In the genomic region with DNA sequence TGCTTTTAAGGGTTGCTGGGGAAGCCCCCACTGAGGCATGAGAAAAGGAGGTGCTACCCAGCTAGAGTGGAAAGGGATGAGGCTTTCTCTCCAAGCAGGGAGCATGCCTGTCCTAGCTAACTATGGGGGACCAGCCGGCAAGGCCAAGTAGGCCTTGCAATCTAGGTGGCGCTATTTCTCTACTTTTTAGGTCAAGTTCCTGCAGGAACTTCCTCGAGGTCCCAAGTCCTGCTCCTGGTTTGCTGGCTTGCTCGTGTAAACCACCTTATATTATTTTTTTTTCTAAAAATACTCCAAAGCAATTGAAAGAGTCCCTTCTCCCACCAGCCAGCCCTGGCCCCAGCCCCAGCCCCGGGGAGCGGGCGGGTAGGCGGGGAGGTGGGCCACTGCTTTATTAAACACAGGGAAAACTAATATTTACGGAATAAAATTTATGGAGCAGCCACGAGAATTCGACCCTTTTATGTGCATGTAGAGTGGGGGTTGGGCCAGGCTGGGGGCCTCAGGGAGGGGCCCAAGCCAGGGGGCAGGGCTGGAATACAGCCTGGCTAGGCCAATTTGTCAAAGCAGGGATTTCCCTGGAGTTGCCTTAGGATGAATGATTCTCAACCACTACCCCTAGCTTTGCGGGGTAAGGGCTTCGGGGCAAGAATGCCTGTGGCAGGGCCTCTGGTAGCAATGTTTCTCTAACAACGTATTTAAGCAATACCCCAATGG, we compare ENCODE assay signal across 8 cellular contexts. TPM values are rescaled to one million over a fixed set of nuclear protein-coding genes. Genes with fewer than 3 reads are reported as not detected.
DNase-seq lines count a peak whose midpoint lies in the region; ATAC-seq and TF ChIP-seq lines count a peak whose summit lies in the region.

No MANE protein-coding gene starts in this region.

- CTCF ChIA-PET in mammary epithelial cell (lab: Charles Lee; ENCODE audit: low non-redundant PET) = interaction anchor here (0.6 to 0.7 kb wide), 5 partner anchors 26 to 48 kb away, joined by 3 to 8 read pairs (median 6); no protein-coding TSS in a partner anchor

- BruUV-seq in mammary epithelial cell (replicated peaks; lab: Mats Ljungman, UMichigan) = no TSS peak

- in situ Hi-C loops in Caki2 (cut with HindIII; ENCODE audit: low pct_unique_long_range_greater_than_20kb, low sequenced_read_pairs) = no loop called here
- in situ Hi-C loops in mammary epithelial cell (cut with MboI; ENCODE audit: low sequenced_read_pairs in 2 of 2) = no loop called here

- WGBS in mammary epithelial cell (ENCODE audit: low coverage, missing lambda C conversion rate) = 63% methylated on average over 14 of the region's 14 CpGs

- H3K4me3 ChIP-seq in mammary epithelial cell (replicated peaks in 1 of 3; ENCODE audit: insufficient read depth in 1 of 3, low read depth in 2 of 3, low read length in 3 of 3) (no peak overlapping the region), lower lobe of right lung (no peak overlapping the region)

- ATAC-seq in lower lobe of right lung (peak; percentile 31 to 61), GM19452 (IDR thresholded peaks at IDR 0.05; ENCODE audit: unreplicated experiment) (no peak)

- H4K20me1 ChIP-seq in mammary epithelial cell (ENCODE audit: insufficient read depth, low read length) = no peaks in the 10 kb centered on the region

- TF ChIP-seq CTCF in mammary epithelial cell (conservative IDR thresholded peaks at IDR 0.05 in 1 of 2, IDR thresholded peaks at IDR 0.05 in 1 of 2; ENCODE audit: extremely low read depth in 1 of 2, insufficient read depth in 1 of 2, low read depth in 1 of 2, low read length in 2 of 2) = peak; percentile 57 to 74
- TF ChIP-seq CTCF in lower lobe of right lung (IDR thresholded peaks at IDR 0.05) = peak; percentile 64

- H3K27ac ChIP-seq in mammary epithelial cell (ENCODE audit: insufficient read depth, low read depth, low read length) (no peak overlapping the region), lower lobe of right lung (no peak overlapping the region)

- peaks cover 10% of the 10 kb centered on the region for H3K4me1 ChIP-seq in mammary epithelial cell (ENCODE audit: insufficient read depth, low read length)
- peaks cover 7% of the 10 kb centered on the region for H3K4me1 ChIP-seq in lower lobe of right lung

- DNase-seq in Caki2 (ENCODE audit: low read depth) (peak; percentile 26), H4 (ENCODE audit: low spot score) (peak; percentile 30), NCI-H526 treated with DMSO at 0.1 percent for 48 hours (lab: John Stamatoyannopoulos, UW) (peak; percentile 47), mammary epithelial cell (peak; percentile 41), lower lobe of right lung (no peak), KG1 (lab: John Stamatoyannopoulos, UW) (no peak)
- DNase-seq in activated CD8-positive, alpha-beta memory T cell treated with anti-CD3 and anti-CD28 coated beads for 24 hours = no peak

- H3K36me3 ChIP-seq in mammary epithelial cell (ENCODE audit: insufficient read depth, low read length) (no peaks in the 10 kb centered on the region), lower lobe of right lung (peaks cover 28% of the 10 kb centered on the region)

- intact Hi-C loops in mammary epithelial cell (cut with micrococcal nuclease) = loop anchor here (1.0 kb wide), 3 partner anchors 31 to 82 kb away; no protein-coding TSS in a partner anchor
- intact Hi-C loops in lower lobe of right lung (cut with DNase I) = no loop called here

- no peak overlapping the region for H3K9ac ChIP-seq in mammary epithelial cell (ENCODE audit: insufficient read depth, low read length)

- no peak overlapping the region for H2AFZ ChIP-seq in mammary epithelial cell (ENCODE audit: low read depth, low read length)

- no peak overlapping the region for H3K4me2 ChIP-seq in mammary epithelial cell (ENCODE audit: insufficient read depth, low read depth, low read length)

- H3K9me3 ChIP-seq in mammary epithelial cell (replicated peaks; ENCODE audit: insufficient read depth, low read length) (no peaks in the 10 kb centered on the region), lower lobe of right lung (no peaks in the 10 kb centered on the region)

- dilution Hi-C loops in mammary epithelial cell (cut with HindIII; ENCODE audit: low sequenced_read_pairs) = loop anchor here (10.0 kb wide), 1 partner anchor 59 kb away; no protein-coding TSS in a partner anchor

- H3K27me3 ChIP-seq in mammary epithelial cell (ENCODE audit: insufficient read depth, low read length) = no peaks in the 10 kb centered on the region
- H3K27me3 ChIP-seq in lower lobe of right lung (ENCODE audit: low read depth) = no peaks in the 10 kb centered on the region

- no peaks in the 10 kb centered on the region for H3K79me2 ChIP-seq in mammary epithelial cell (ENCODE audit: insufficient read depth, low read length)

RNA-seq across cellular contexts. Expression of a gene that starts 12.8 kb away (rescaled TPM):
- not detected in 2 replicates for total RNA-seq in Caki2 (2014; rRNA removed; shearing (Covaris generic); ENCODE audit: low replicate concordance)
- not detected in 2 replicates for total RNA-seq in H4 (2014; rRNA removed; shearing (Covaris generic))
- under 1 TPM in 1 of 2 donors, not detected in 1; 0.17 TPM for total RNA-seq in mammary epithelial cell
- 0.02 TPM for polyA plus RNA-seq in mammary epithelial cell
- polyA minus RNA-seq in mammary epithelial cell = not detected
- 0.71 TPM for total RNA-seq in lower lobe of right lung

RNA-seq across cellular contexts. Expression of a gene that starts 32.3 kb away (rescaled TPM):
- not detected in 2 replicates for total RNA-seq in Caki2 (2014; rRNA removed; shearing (Covaris generic); ENCODE audit: low replicate concordance)
- total RNA-seq in H4 (2014; rRNA removed; shearing (Covaris generic)) = 0.10 TPM in 1 of 2 replicates, not detected in the other
- total RNA-seq in mammary epithelial cell (under 1 TPM in 1 of 2 donors, not detected in 1; 0.50 TPM), lower lobe of right lung (7.6 TPM)
- polyA plus RNA-seq in mammary epithelial cell = 0.01 TPM
- polyA minus RNA-seq in mammary epithelial cell = not detected

Comparison
In these comparisons a context has a peak if more than half of its experiments do, and no peak if none do; other contexts are left out.
1. DNase-seq: peak in Caki2 (single experiment), H4 (single experiment), NCI-H526 treated with DMSO at 0.1 percent for 48 hours (single experiment) and mammary epithelial cell (single experiment); none in lower lobe of right lung (single experiment), activated CD8-positive, alpha-beta memory T cell treated with anti-CD3 and anti-CD28 coated beads for 24 hours (single experiment) and KG1 (single experiment).